ENCODE assay signal across 33 cellular contexts in the genomic region with DNA sequence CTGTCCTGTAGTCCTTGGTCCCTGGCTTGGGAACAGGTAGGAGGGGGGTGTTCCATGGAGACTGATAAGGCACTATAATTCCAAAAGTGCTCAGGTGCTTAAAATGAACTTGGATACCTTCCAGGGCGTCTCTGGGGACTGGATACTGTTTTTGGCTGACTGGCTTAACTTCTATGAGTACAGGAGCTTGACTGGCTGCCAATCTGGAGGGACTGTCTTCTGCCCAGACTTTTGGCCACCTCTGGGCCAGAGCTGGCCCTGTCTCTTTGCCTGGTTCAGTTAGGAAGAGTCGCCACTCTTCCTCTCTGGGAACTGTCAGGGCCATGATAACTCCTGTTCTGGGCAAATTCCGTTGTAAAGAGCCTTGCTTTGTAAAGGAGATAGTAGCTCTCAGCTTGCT.
"Had no signal": no experiment of that assay in that cellular context is flagged by ENCODE, and none has a peak within 500 bp of the region (broad histone marks: within the 10 kb centered on the region; RNA-seq: fewer than 3 reads in every experiment).

No MANE protein-coding gene starts in this region.

- H3K27ac ChIP-seq: adrenal gland, body of pancreas, breast epithelium, VCaP had no signal

- H3K36me3 ChIP-seq: adrenal gland, breast epithelium, MG63 had no signal

- H3K27me3 ChIP-seq: adrenal gland, body of pancreas, breast epithelium, MG63 had no signal

- H3K9me3 ChIP-seq: adrenal gland, body of pancreas had no signal

- ATAC-seq: activated naive CD4-positive, alpha-beta T cell treated with anti-CD3 and anti-CD28 coated beads, Interleukin-2, amount 50 U/mL, for 72 hours; activated T-cell treated with anti-CD3 and anti-CD28 coated beads, Interleukin-2, amount 50 U/mL, for 4 hours; body of pancreas; Panc1; SK-N-SH treated with all-trans-retinoic acid at 6 μM for 48 hours; T-cell; T-helper 17 cell had no signal

- H3K4me1 ChIP-seq: adrenal gland, body of pancreas, breast epithelium had no signal

- H3K4me3 ChIP-seq: adrenal gland, body of pancreas, breast epithelium, MG63 had no signal

- DNase-seq: activated B cell treated with CpG ODN at 0.5 μM for 24 hours; activated CD4-positive, alpha-beta memory T cell treated with anti-CD3 and anti-CD28 coated beads for 36 hours; activated CD4-positive, alpha-beta T cell treated with anti-CD3 and anti-CD28 coated beads for 4 hours; activated CD4-positive, alpha-beta T cell treated with anti-CD3 and anti-CD28 coated beads, Interleukin-2, amount 50 U/mL, for 1 hour; activated CD4-positive, CD25-positive, alpha-beta regulatory T cell treated with anti-CD3 and anti-CD28 coated beads, Interleukin-2, amount 50 U/mL, for 72 hours; activated CD8-positive, alpha-beta memory T cell treated with anti-CD3 and anti-CD28 coated beads, Interleukin-2, amount 50 U/mL, for 4 hours; activated gamma-delta T cell treated with Interleukin-2 at 50 U/mL for 16 hours; activated naive CD4-positive, alpha-beta T cell treated with anti-CD3 and anti-CD28 coated beads for 36 hours; activated T-cell treated with anti-CD3 and anti-CD28 coated beads for 4 hours; activated T-cell treated with anti-CD3 and anti-CD28 coated beads, Interleukin-2, amount 50 U/mL, for 4 hours; adrenal gland; body of pancreas; caudate nucleus; cerebellar nuclear complex; Karpas-422; KBM-7; MG63; NCI-H1048; NCI-H1417 treated with DMSO at 0.1 percent for 48 hours; NCI-H187 treated with DMSO at 0.1 percent for 48 hours; NCI-H2081; NCI-H345; NCI-H524 treated with DMSO at 0.1 percent for 48 hours; NCI-H748 treated with DMSO at 0.1 percent for 48 hours; SIG-M5; T-cell; T-helper 17 cell; T-helper 9 cell had no signal
